9 cellular contexts compared by ENCODE assay signal in genomic region chr15:73753250-73754130, GRCh38. TPM values are rescaled to one million over a fixed set of nuclear protein-coding genes. Genes with fewer than 3 reads are reported as not detected.
DNase-seq lines count a peak whose midpoint lies in the region; ATAC-seq and TF ChIP-seq lines count a peak whose summit lies in the region.
"Had no signal": no experiment of that assay in that cellular context is flagged by ENCODE, and none has a peak within 500 bp of the region (broad histone marks: within the 10 kb centered on the region; RNA-seq: fewer than 3 reads in every experiment).

INSYN1 (minus strand) TSS chr15:73753351; CDS start chr15:73751130, 2,221 bp downstream.

- H3K27ac Mint-ChIP-seq in activated CD8-positive, alpha-beta memory T cell treated with anti-CD3 and anti-CD28 coated beads, Interleukin-2, amount 10 ng/mL, durations not matched to agents 7 days and 5 days: no peak within 1 kb of the TSS

- no peak within 1 kb of the TSS for H4K91ac ChIP-seq in mesenchymal stem cell (ENCODE audit: low read length)

- CTCF ChIA-PET in activated CD8-positive, alpha-beta memory T cell treated with anti-CD3 and anti-CD28 coated beads, Interleukin-2, amount 10 ng/mL, durations not matched to agents 7 days and 5 days (lab: Charles Lee): no interaction called here

- no peak within 1 kb of the TSS for H2BK12ac ChIP-seq in mesenchymal stem cell (ENCODE audit: low read length in 2 of 2)

- H3K36me3 Mint-ChIP-seq in activated CD8-positive, alpha-beta memory T cell treated with anti-CD3 and anti-CD28 coated beads, Interleukin-2, amount 10 ng/mL, durations not matched to agents 7 days and 5 days: no peaks in the 10 kb centered on the region

- H3K9ac ChIP-seq in mesenchymal stem cell (ENCODE audit: low read length): peak within 1 kb of the TSS; percentile 60

- H3K23ac ChIP-seq in mesenchymal stem cell (ENCODE audit: low read length in 2 of 2): peak within 1 kb of the TSS in 1 of 2 experiments; percentile 30

- peaks cover 38 to 81% of the 10 kb centered on the region in 2 experiments for H3K27me3 ChIP-seq in mesenchymal stem cell (ENCODE audit: control insufficient read depth in 1 of 2, insufficient read depth in 1 of 2, low read length in 2 of 2)
- peaks cover 21% of the 10 kb centered on the region for H3K27me3 ChIP-seq in upper lobe of right lung

- H3K27ac ChIP-seq in mesenchymal stem cell (ENCODE audit: low read length, poor library complexity, severe bottlenecking): no peak within 1 kb of the TSS
- H3K27ac ChIP-seq in upper lobe of right lung: no peak within 1 kb of the TSS
- H3K27ac ChIP-seq: C4-2B had no signal

- H3K4me1 ChIP-seq in mesenchymal stem cell (ENCODE audit: control insufficient read depth, insufficient read depth, low read depth, low read length): peaks cover 18% of the 10 kb centered on the region
- H3K4me1 ChIP-seq in upper lobe of right lung: peaks cover 4% of the 10 kb centered on the region

- peak; percentile 24 for DNase-seq in NCI-H2227 (lab: John Stamatoyannopoulos, UW; ENCODE audit: unreplicated experiment)
- no peak for DNase-seq in NCI-H2227 treated with DMSO at 0.1 percent for 48 hours (lab: John Stamatoyannopoulos, UW)
- peak; percentile 19 for DNase-seq in epithelial cell of esophagus (ENCODE audit: low read depth)
- DNase-seq in mesenchymal stem cell: peak; percentile 40
- no peak for DNase-seq in upper lobe of right lung
- no peak for DNase-seq in activated CD8-positive, alpha-beta memory T cell treated with anti-CD3 and anti-CD28 coated beads, Interleukin-2, amount 10 ng/mL, durations not matched to agents 7 days and 5 days

- H3K36me3 ChIP-seq in mesenchymal stem cell (ENCODE audit: control insufficient read depth in 1 of 2, insufficient read depth in 2 of 2, low read depth in 1 of 2, low read length in 2 of 2) (no peaks in the 10 kb centered on the region), upper lobe of right lung (no peaks in the 10 kb centered on the region)

- no peak within 1 kb of the TSS for H3K4me3 Mint-ChIP-seq in activated CD8-positive, alpha-beta memory T cell treated with anti-CD3 and anti-CD28 coated beads, Interleukin-2, amount 10 ng/mL, durations not matched to agents 7 days and 5 days

- TF ChIP-seq CTCF in epithelial cell of esophagus (IDR thresholded peaks at IDR 0.05; ENCODE audit: insufficient read depth, low read depth, low read length, missing control alignments) (no peak), upper lobe of right lung (IDR thresholded peaks at IDR 0.05) (no peak)

- H3K4me2 ChIP-seq in mesenchymal stem cell (ENCODE audit: low read length, poor library complexity, severe bottlenecking): peak within 1 kb of the TSS; percentile 91

- H3K4me1 Mint-ChIP-seq in activated CD8-positive, alpha-beta memory T cell treated with anti-CD3 and anti-CD28 coated beads, Interleukin-2, amount 10 ng/mL, durations not matched to agents 7 days and 5 days: no peaks in the 10 kb centered on the region

- H3K9me3 ChIP-seq in mesenchymal stem cell (ENCODE audit: control insufficient read depth, low read length): no peaks in the 10 kb centered on the region
- no peaks in the 10 kb centered on the region for H3K9me3 ChIP-seq in upper lobe of right lung

- peaks cover 51% of the 10 kb centered on the region for H3K27me3 Mint-ChIP-seq in activated CD8-positive, alpha-beta memory T cell treated with anti-CD3 and anti-CD28 coated beads, Interleukin-2, amount 10 ng/mL, durations not matched to agents 7 days and 5 days

- no peak within 1 kb of the TSS for H3K4ac ChIP-seq in mesenchymal stem cell (ENCODE audit: low read depth in 1 of 2, low read length in 2 of 2)

- no peak within 1 kb of the TSS for H2BK5ac ChIP-seq in mesenchymal stem cell (ENCODE audit: low read depth, low read length, poor library complexity, severe bottlenecking)

- peak within 1 kb of the TSS; percentile 6 for H2AFZ ChIP-seq in mesenchymal stem cell (ENCODE audit: low read depth, low read length)

- ATAC-seq in upper lobe of right lung: no peak
- ATAC-seq in GM21619 (IDR thresholded peaks at IDR 0.05; ENCODE audit: unreplicated experiment): no peak
- no peak for ATAC-seq in GM21786 (IDR thresholded peaks at IDR 0.05; ENCODE audit: unreplicated experiment)
- no peak for ATAC-seq in activated CD8-positive, alpha-beta memory T cell treated with anti-CD3 and anti-CD28 coated beads, Interleukin-2, amount 10 ng/mL, durations not matched to agents 7 days and 5 days

- no peaks in the 10 kb centered on the region for H3K9me3 Mint-ChIP-seq in activated CD8-positive, alpha-beta memory T cell treated with anti-CD3 and anti-CD28 coated beads, Interleukin-2, amount 10 ng/mL, durations not matched to agents 7 days and 5 days (ENCODE audit: low read depth)

- no peak within 1 kb of the TSS for H3K18ac ChIP-seq in mesenchymal stem cell (ENCODE audit: low read depth in 1 of 2, low read length in 2 of 2)

- WGBS in mesenchymal stem cell: 23% methylated on average over 25 of the region's 44 CpGs

- H2BK120ac ChIP-seq in mesenchymal stem cell (ENCODE audit: low read depth, low read length): no peak within 1 kb of the TSS

- no peak within 1 kb of the TSS for H3K14ac ChIP-seq in mesenchymal stem cell (ENCODE audit: low read length in 2 of 2)

- intact Hi-C loops in upper lobe of right lung (cut with DNase I): no loop called here

- H2AK5ac ChIP-seq in mesenchymal stem cell (ENCODE audit: low read length, severe bottlenecking): no peak within 1 kb of the TSS

- no peak within 1 kb of the TSS for H4K8ac ChIP-seq in mesenchymal stem cell (ENCODE audit: low read length)

- H2BK15ac ChIP-seq in mesenchymal stem cell (ENCODE audit: low read depth, poor library complexity, severe bottlenecking): no peak within 1 kb of the TSS

- no peaks in the 10 kb centered on the region for H3K79me1 ChIP-seq in mesenchymal stem cell (replicated peaks; ENCODE audit: low read length, poor library complexity, severe bottlenecking)

- H3K4me3 ChIP-seq in epithelial cell of esophagus (ENCODE audit: low read length): no peak within 1 kb of the TSS
- H3K4me3 ChIP-seq in mesenchymal stem cell (ENCODE audit: insufficient read depth in 1 of 2, low read depth in 1 of 2, low read length in 2 of 2): peak within 1 kb of the TSS; percentile 50 to 73
- peak within 1 kb of the TSS; percentile 46 for H3K4me3 ChIP-seq in upper lobe of right lung

RNA-seq across cellular contexts. Expression of gene INSYN1, which starts in this region (rescaled TPM):
- polyA plus RNA-seq in mesenchymal stem cell (2013, experiment 1 of 2): 0.64 TPM
- 0.78 TPM for polyA plus RNA-seq in mesenchymal stem cell (2013, experiment 2 of 2)
- 6.2 TPM for total RNA-seq in upper lobe of right lung
- not detected for total RNA-seq in activated CD8-positive, alpha-beta memory T cell treated with anti-CD3 and anti-CD28 coated beads, Interleukin-2, amount 10 ng/mL, durations not matched to agents 7 days and 5 days

Comparison
In these comparisons a context has a peak if more than half of its experiments do, and no peak if none do; other contexts are left out.
1. DNase-seq: peak in NCI-H2227 (single experiment), epithelial cell of esophagus (single experiment) and mesenchymal stem cell (single experiment); none in NCI-H2227 treated with DMSO at 0.1 percent for 48 hours (single experiment), upper lobe of right lung (single experiment) and activated CD8-positive, alpha-beta memory T cell treated with anti-CD3 and anti-CD28 coated beads, Interleukin-2, amount 10 ng/mL, durations not matched to agents 7 days and 5 days (single experiment).